Comparison of ENCODE assay signal across 8 cellular contexts in genomic region chr12:26936559-26937442, GRCh38. TPM values are rescaled to one million over a fixed set of nuclear protein-coding genes. Genes with fewer than 3 reads are reported as not detected.
DNase-seq lines count a peak whose midpoint lies in the region; ATAC-seq and TF ChIP-seq lines count a peak whose summit lies in the region.

No MANE protein-coding gene starts in this region.

- CTCF ChIA-PET in activated CD4-positive, alpha-beta T cell treated with anti-CD3 and anti-CD28 coated beads, Interleukin-2, amount 10 ng/mL, durations not matched to agents 7 days and 5 days (lab: Charles Lee) = interaction anchor here (0.6 to 1.5 kb wide), 4 partner anchors 51 to 1257 kb away, joined by 3 read pairs; no protein-coding TSS in a partner anchor

- no CpG with 5 or more reads among the region's 8 CpGs for WGBS in iPS DF 6.9 (ENCODE audit: insufficient coverage, insufficient read length)

- H3K27ac ChIP-seq in cardiac muscle cell = peak overlapping the region; percentile 97
- H3K27ac ChIP-seq in iPS DF 6.9 (ENCODE audit: low read length) = no peak overlapping the region

- ATAC-seq in Right ventricle myocardium inferior = no peak
- no peak for ATAC-seq in stimulated activated naive CD8-positive, alpha-beta T cell treated with anti-CD3 and anti-CD28 coated beads, Interleukin-15, Interleukin-2, amounts not matched to agents 100 U/mL and 50 U/mL, for 24 hours

- H3K4me3 ChIP-seq in cardiac muscle cell (peak overlapping the region; percentile 87), iPS DF 6.9 (ENCODE audit: low read length) (peak overlapping the region; percentile 87; the same call in 1 of the 2 replicates)

- intact Hi-C loops in Right ventricle myocardium inferior (cut with DNase I) = loop anchor here (1.0 kb wide), 1 partner anchor 74 kb away; no protein-coding TSS in a partner anchor

- H3K9me3 ChIP-seq in cardiac muscle cell (ENCODE audit: low read depth) (no peaks in the 10 kb centered on the region), iPS DF 6.9 (ENCODE audit: control insufficient read depth, insufficient read depth, low read length) (no peaks in the 10 kb centered on the region)

- peaks cover 44% of the 10 kb centered on the region for H3K36me3 Mint-ChIP-seq in activated CD4-positive, alpha-beta T cell treated with anti-CD3 and anti-CD28 coated beads, Interleukin-2, amount 10 ng/mL, durations not matched to agents 7 days and 5 days (ENCODE audit: low read depth)

- peaks cover 55% of the 10 kb centered on the region for H3K4me1 Mint-ChIP-seq in activated CD4-positive, alpha-beta T cell treated with anti-CD3 and anti-CD28 coated beads, Interleukin-2, amount 10 ng/mL, durations not matched to agents 7 days and 5 days

- peak overlapping the region; percentile 96 for H3K27ac Mint-ChIP-seq in activated CD4-positive, alpha-beta T cell treated with anti-CD3 and anti-CD28 coated beads, Interleukin-2, amount 10 ng/mL, durations not matched to agents 7 days and 5 days

- TF ChIP-seq CTCF in cardiac muscle cell (IDR thresholded peaks at IDR 0.05; ENCODE audit: low read depth, low read length) = no peak

- H3K36me3 ChIP-seq in cardiac muscle cell (no peaks in the 10 kb centered on the region), iPS DF 6.9 (ENCODE audit: control insufficient read depth, insufficient read depth, low read length) (no peaks in the 10 kb centered on the region)

- H3K27me3 ChIP-seq in cardiac muscle cell (no peaks in the 10 kb centered on the region), iPS DF 6.9 (ENCODE audit: control insufficient read depth, insufficient read depth, low read length) (no peaks in the 10 kb centered on the region)

- POLR2A ChIA-PET in activated CD4-positive, alpha-beta T cell treated with anti-CD3 and anti-CD28 coated beads, Interleukin-2, amount 10 ng/mL, durations not matched to agents 7 days and 5 days (lab: Charles Lee) = no interaction called here

- H3K4me3 Mint-ChIP-seq in activated CD4-positive, alpha-beta T cell treated with anti-CD3 and anti-CD28 coated beads, Interleukin-2, amount 10 ng/mL, durations not matched to agents 7 days and 5 days = peak overlapping the region; percentile 96

- no peak for DNase-seq in cardiac muscle cell (ENCODE audit: low read depth in 1 of 2, low spot score in 1 of 2)
- no peak for DNase-seq in Right ventricle myocardium inferior (ENCODE audit: missing footprints)
- peak; percentile 16 for DNase-seq in activated CD4-positive, alpha-beta T cell treated with anti-CD3 and anti-CD28 coated beads, Interleukin-2, amount 10 ng/mL, durations not matched to agents 7 days and 5 days
- no peak for DNase-seq in iPS DF 6.9 (ENCODE audit: low read depth, low spot score)
- peak; percentile 14 for DNase-seq in stimulated activated naive CD8-positive, alpha-beta T cell treated with anti-CD3 and anti-CD28 coated beads, Interleukin-15, Interleukin-2, amounts not matched to agents 100 U/mL and 50 U/mL, for 24 hours
- DNase-seq in NK-92 treated with Interleukin-12 subunit alpha and Interleukin-12 subunit beta, amount 100 ng/mL, for 24 hours (lab: John Stamatoyannopoulos, UW) = no peak
- no peak for DNase-seq in 8988T
- no peak for DNase-seq in NCI-H446 treated with DMSO at 0.1 percent for 48 hours (lab: John Stamatoyannopoulos, UW)

- H3K27me3 Mint-ChIP-seq in activated CD4-positive, alpha-beta T cell treated with anti-CD3 and anti-CD28 coated beads, Interleukin-2, amount 10 ng/mL, durations not matched to agents 7 days and 5 days = no peaks in the 10 kb centered on the region

- H3K9me3 Mint-ChIP-seq in activated CD4-positive, alpha-beta T cell treated with anti-CD3 and anti-CD28 coated beads, Interleukin-2, amount 10 ng/mL, durations not matched to agents 7 days and 5 days = no peaks in the 10 kb centered on the region

- H3K4me1 ChIP-seq in cardiac muscle cell (ENCODE audit: low read depth) (peaks cover 21% of the 10 kb centered on the region), iPS DF 6.9 (ENCODE audit: control insufficient read depth, insufficient read depth, low read length) (peaks cover 1% of the 10 kb centered on the region; the same call in 1 of the 2 replicates)

RNA-seq across cellular contexts. Expression of gene INTS13, which starts 1.0 kb away (rescaled TPM):
- total RNA-seq in cardiac muscle cell (17.8 and 21.0 TPM in 2 replicates), Right ventricle myocardium inferior (23.7 TPM)
- 18.9 and 33.9 TPM in 2 replicates for polyA plus RNA-seq in cardiac muscle cell
- total RNA-seq in activated CD4-positive, alpha-beta T cell treated with anti-CD3 and anti-CD28 coated beads, Interleukin-2, amount 10 ng/mL, durations not matched to agents 7 days and 5 days = 10 to 100 TPM; 46.6 to 47.7 TPM

RNA-seq across cellular contexts. Expression of gene FGFR1OP2, which starts 1.5 kb away (rescaled TPM):
- total RNA-seq in cardiac muscle cell (37.1 and 59.1 TPM in 2 replicates), Right ventricle myocardium inferior (30.6 TPM)
- polyA plus RNA-seq in cardiac muscle cell = 27.4 and 28.3 TPM in 2 replicates
- total RNA-seq in activated CD4-positive, alpha-beta T cell treated with anti-CD3 and anti-CD28 coated beads, Interleukin-2, amount 10 ng/mL, durations not matched to agents 7 days and 5 days = 10 to 100 TPM; 79.5 to 84.8 TPM

Comparison
In these comparisons a context has a peak if more than half of its experiments do, and no peak if none do; other contexts are left out.
1. DNase-seq: peak in activated CD4-positive, alpha-beta T cell treated with anti-CD3 and anti-CD28 coated beads, Interleukin-2, amount 10 ng/mL, durations not matched to agents 7 days and 5 days (single experiment) and stimulated activated naive CD8-positive, alpha-beta T cell treated with anti-CD3 and anti-CD28 coated beads, Interleukin-15, Interleukin-2, amounts not matched to agents 100 U/mL and 50 U/mL, for 24 hours (single experiment); none in cardiac muscle cell (0 of 2), Right ventricle myocardium inferior (single experiment), iPS DF 6.9 (single experiment), NK-92 treated with Interleukin-12 subunit alpha and Interleukin-12 subunit beta, amount 100 ng/mL, for 24 hours (single experiment), 8988T (single experiment) and NCI-H446 treated with DMSO at 0.1 percent for 48 hours (single experiment).